ENCODE assay signal across 10 cellular contexts in the genomic region with DNA sequence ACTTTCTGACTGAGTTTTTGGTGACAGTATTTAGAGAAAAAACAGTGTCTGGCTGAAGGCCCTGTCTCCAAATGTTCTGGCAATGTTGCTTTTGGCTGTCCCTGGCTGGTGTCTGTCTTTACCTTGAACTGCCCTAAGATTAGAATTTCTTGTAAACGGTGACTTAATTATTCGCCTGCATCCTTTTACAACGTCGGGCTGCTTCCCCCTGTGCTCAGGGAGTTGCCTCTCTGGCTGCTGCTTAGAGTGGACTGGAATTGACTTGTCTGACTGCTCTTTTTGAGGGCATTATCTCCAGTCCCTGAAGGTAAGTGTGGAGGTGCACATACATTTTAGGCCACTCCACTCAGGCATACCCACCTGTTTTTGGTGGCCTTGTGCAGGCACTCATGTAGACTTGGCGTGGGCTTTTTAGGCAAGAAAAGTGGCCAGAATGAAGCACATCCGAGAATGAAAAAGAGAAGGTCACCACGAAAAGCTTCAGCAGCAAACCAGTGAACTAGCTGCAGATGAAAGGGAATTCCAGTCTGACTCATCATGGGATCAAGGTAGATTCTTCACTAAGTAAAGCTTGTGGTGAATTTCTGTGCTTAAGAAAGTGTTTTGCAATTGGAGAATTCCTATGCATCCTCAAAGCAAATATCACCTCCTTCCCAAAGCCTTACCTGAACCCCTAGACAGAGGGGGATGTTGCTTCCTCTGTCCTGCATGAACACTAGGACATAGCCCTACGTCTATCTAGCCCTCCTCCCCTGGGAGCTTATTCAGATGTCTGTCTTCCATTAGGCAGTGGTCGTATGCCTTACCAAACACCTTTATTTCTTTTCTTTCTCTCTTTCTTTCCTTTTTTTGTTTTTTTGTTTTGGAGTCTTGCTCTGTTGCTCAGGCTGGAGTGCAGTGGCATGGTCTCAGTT.
DNase-seq lines count a peak whose midpoint lies in the region; ATAC-seq and TF ChIP-seq lines count a peak whose summit lies in the region.
"Had no signal": no experiment of that assay in that cellular context is flagged by ENCODE, and none has a peak within 500 bp of the region (broad histone marks: within the 10 kb centered on the region; RNA-seq: fewer than 3 reads in every experiment).

No MANE protein-coding gene starts in this region.

- CTCF ChIA-PET in CD8-positive, alpha-beta memory T cell (lab: Charles Lee) = no interaction called here

- H3K27ac ChIP-seq in CD8-positive, alpha-beta memory T cell (ENCODE audit: low read depth, low read length) = no peak overlapping the region
- H3K27ac ChIP-seq in OCI-LY3 (ENCODE audit: low read length) = no peak overlapping the region
- peak overlapping the region in 2 of 12 donors; percentile 6 to 10 for H3K27ac ChIP-seq in heart left ventricle
- no peak overlapping the region for H3K27ac ChIP-seq in WERI-Rb-1
- H3K27ac ChIP-seq in gastroesophageal sphincter = peak overlapping the region in 1 of 4 donors; percentile 7

- intact Hi-C loops in heart left ventricle (cut with DNase I) = loop anchor here in 1 of 10 donors (10.0 kb wide), 1 partner anchor 228 kb away; the partner anchor contains the start of gene TRIB2

- H2AFZ ChIP-seq in OCI-LY3 (ENCODE audit: low read depth, low read length) = no peak overlapping the region

- H3K9me3 Mint-ChIP-seq in CD8-positive, alpha-beta memory T cell = no peaks in the 10 kb centered on the region

- H3K4me2 ChIP-seq in OCI-LY3 (ENCODE audit: low read length) = 0 out of 2 replicates have a peak overlapping the region, but pooled peaks have one; percentile 9

- H3K36me3 ChIP-seq in CD8-positive, alpha-beta memory T cell (ENCODE audit: insufficient read depth, low read length) = no peaks in the 10 kb centered on the region
- no peaks in the 10 kb centered on the region for H3K36me3 ChIP-seq in OCI-LY3 (replicated peaks; ENCODE audit: low read depth, low read length)
- no peaks in the 10 kb centered on the region for H3K36me3 ChIP-seq in heart left ventricle
- H3K36me3 ChIP-seq in WERI-Rb-1 = no peaks in the 10 kb centered on the region
- H3K36me3 ChIP-seq in gastroesophageal sphincter = no peaks in the 10 kb centered on the region

- POLR2A ChIA-PET in CD8-positive, alpha-beta memory T cell (lab: Charles Lee) = no interaction called here

- no peaks in the 10 kb centered on the region for H3K27me3 ChIP-seq in CD8-positive, alpha-beta memory T cell (ENCODE audit: insufficient read depth, low read length, poor library complexity, severe bottlenecking)
- H3K27me3 ChIP-seq in OCI-LY3 (ENCODE audit: low read depth, low read length) = no peaks in the 10 kb centered on the region
- H3K27me3 ChIP-seq in heart left ventricle = no peaks in the 10 kb centered on the region
- H3K27me3 ChIP-seq in WERI-Rb-1 (ENCODE audit: insufficient read depth, low read depth, severe bottlenecking) = no peaks in the 10 kb centered on the region
- H3K27me3 ChIP-seq in gastroesophageal sphincter = no peaks in the 10 kb centered on the region

- no peaks in the 10 kb centered on the region for H3K79me2 ChIP-seq in OCI-LY3 (ENCODE audit: low read length)

- H3K4me1 Mint-ChIP-seq in CD8-positive, alpha-beta memory T cell = peaks cover 57 to 72% (median 69%) of the 10 kb centered on the region in 3 donors

- H3K36me3 Mint-ChIP-seq in CD8-positive, alpha-beta memory T cell = peaks cover 0 to 4% (median 0%) of the 10 kb centered on the region in 3 donors

- H3K4me1 ChIP-seq in CD8-positive, alpha-beta memory T cell (ENCODE audit: insufficient read depth, low read length) = peaks cover 56% of the 10 kb centered on the region
- H3K4me1 ChIP-seq in OCI-LY3 (ENCODE audit: low read length) = peaks cover 14% of the 10 kb centered on the region
- peaks cover 0 to 43% (median 25%) of the 10 kb centered on the region in 12 donors for H3K4me1 ChIP-seq in heart left ventricle
- H3K4me1 ChIP-seq in gastroesophageal sphincter = peaks cover 0 to 20% (median 0%) of the 10 kb centered on the region in 3 donors

- H3K4me3 ChIP-seq in CD8-positive, alpha-beta memory T cell (ENCODE audit: low read length) = no peak overlapping the region
- no peak overlapping the region for H3K4me3 ChIP-seq in OCI-LY3 (ENCODE audit: low read length)
- no peak overlapping the region for H3K4me3 ChIP-seq in heart left ventricle
- no peak overlapping the region for H3K4me3 ChIP-seq in WERI-Rb-1 (ENCODE audit: low read depth, low read length)
- H3K4me3 ChIP-seq in gastroesophageal sphincter = no peak overlapping the region

- H3K27me3 Mint-ChIP-seq in CD8-positive, alpha-beta memory T cell = no peaks in the 10 kb centered on the region

- no peak for TF ChIP-seq CTCF in OCI-LY3 (IDR thresholded peaks at IDR 0.05; ENCODE audit: low read depth, low read length)
- no peak for TF ChIP-seq CTCF in heart left ventricle (IDR thresholded peaks at IDR 0.05)
- no peak for TF ChIP-seq CTCF in WERI-Rb-1 (IDR thresholded peaks at IDR 0.05; ENCODE audit: low read depth, low read length)
- no peak for TF ChIP-seq CTCF in gastroesophageal sphincter (IDR thresholded peaks at IDR 0.05)

- H3K9me3 ChIP-seq in CD8-positive, alpha-beta memory T cell (ENCODE audit: low read length) = no peaks in the 10 kb centered on the region
- H3K9me3 ChIP-seq in OCI-LY3 (ENCODE audit: insufficient read depth, low read length) = no peaks in the 10 kb centered on the region
- H3K9me3 ChIP-seq in heart left ventricle = peaks cover 0 to 9% (median 0%) of the 10 kb centered on the region in 12 donors
- no peaks in the 10 kb centered on the region for H3K9me3 ChIP-seq in WERI-Rb-1 (ENCODE audit: severe bottlenecking)
- no peaks in the 10 kb centered on the region for H3K9me3 ChIP-seq in gastroesophageal sphincter

- H3K9ac ChIP-seq in OCI-LY3 (ENCODE audit: low read length) = no peak overlapping the region

- no peaks in the 10 kb centered on the region for H4K20me1 ChIP-seq in OCI-LY3 (ENCODE audit: insufficient read depth, low read length)

- no peak for TF ChIP-seq EP300 in gastroesophageal sphincter (IDR thresholded peaks at IDR 0.05)

- DNase-seq in CD8-positive, alpha-beta memory T cell = no peak
- no peak for DNase-seq in heart left ventricle
- DNase-seq in WERI-Rb-1 = no peak
- no peak for DNase-seq in NCI-H510A treated with DMSO at 0.1 percent for 48 hours (lab: John Stamatoyannopoulos, UW)
- DNase-seq: activated CD8-positive, alpha-beta memory T cell treated with anti-CD3 and anti-CD28 coated beads, Interleukin-2, amount 50 U/mL, for 48 hours; NCI-H446 treated with DMSO at 0.1 percent for 48 hours had no signal

- TF ChIP-seq POLR2A in heart left ventricle (IDR thresholded peaks at IDR 0.05) (no peak), gastroesophageal sphincter (IDR thresholded peaks at IDR 0.05) (no peak)

- peak; percentile 74 for ATAC-seq in GM21717 (IDR thresholded peaks at IDR 0.05; ENCODE audit: unreplicated experiment)
- ATAC-seq in heart left ventricle = peak; percentile 26 to 63 (median 54)
- ATAC-seq in gastroesophageal sphincter = no peak
- ATAC-seq in GM19328 (IDR thresholded peaks at IDR 0.05; ENCODE audit: unreplicated experiment) = no peak

- H3K4me3 Mint-ChIP-seq in CD8-positive, alpha-beta memory T cell = peak overlapping the region in 3 of 7 donors; percentile 9 to 44 (median 40)

- WGBS in heart left ventricle, 4 donors = 56 to 70% (median 67%) methylated on average over 9 of the region's 9 CpGs
- 38 to 60% methylated on average over 7 to 9 of the region's 9 CpGs for WGBS in gastroesophageal sphincter (ENCODE audit: low coverage in 1 of 2), 2 donors

- H3K27ac Mint-ChIP-seq in CD8-positive, alpha-beta memory T cell = peak overlapping the region in 6 of 8 donors; percentile 83 to 91 (median 87)

Comparison
In these comparisons a context has a peak if more than half of its experiments do, and no peak if none do; other contexts are left out.
1. ATAC-seq: peak in GM21717 (single experiment) and heart left ventricle (4 of 4); none in gastroesophageal sphincter (single experiment) and GM19328 (single experiment).